11 cellular contexts compared by ENCODE assay signal in genomic region chr18:26771524-26771923, GRCh38.
DNase-seq lines count a peak whose midpoint lies in the region; ATAC-seq lines count a peak whose summit lies in the region.
"Had no signal": no experiment of that assay in that cellular context is flagged by ENCODE, and none has a peak within 500 bp of the region (broad histone marks: within the 10 kb centered on the region; RNA-seq: fewer than 3 reads in every experiment).

No MANE protein-coding gene starts in this region.

- DNase-seq in COLO829 (ENCODE audit: low spot score): peak; percentile 18
- DNase-seq in adipocyte (ENCODE audit: low read depth): peak; percentile 1
- DNase-seq in left colon: no peak
- DNase-seq in stimulated activated naive CD4-positive, alpha-beta T cell (lab: John Stamatoyannopoulos, UW): no peak
- DNase-seq in ureter (ENCODE audit: low spot score): no peak
- DNase-seq: cerebellar nuclear complex, HFFc6, NCI-H1694 treated with DMSO at 0.1 percent for 48 hours had no signal

- H3K9me3 ChIP-seq in adipocyte (ENCODE audit: control insufficient read depth, low read length): peaks cover 6% of the 10 kb centered on the region

- H3K36me3 ChIP-seq in adipocyte (ENCODE audit: control insufficient read depth, insufficient read depth, low read length, severe bottlenecking): no peaks in the 10 kb centered on the region

- no peak overlapping the region for H3K9ac ChIP-seq in adipocyte (ENCODE audit: low read length)

- no peak overlapping the region for H3K4me3 ChIP-seq in adipocyte (ENCODE audit: low read length)

- peak; percentile 65 for ATAC-seq in HG02852 (IDR thresholded peaks at IDR 0.05; ENCODE audit: unreplicated experiment)
- peak; percentile 75 for ATAC-seq in left colon
- no peak for ATAC-seq in HG03196 (IDR thresholded peaks at IDR 0.05; ENCODE audit: unreplicated experiment)
- ATAC-seq in HG02610 (IDR thresholded peaks at IDR 0.05; ENCODE audit: unreplicated experiment): no peak

- H3K4me1 ChIP-seq in adipocyte (ENCODE audit: control insufficient read depth, insufficient read depth, low read length): peaks cover 2% of the 10 kb centered on the region

- intact Hi-C loops in left colon (cut with DNase I, micrococcal nuclease): no loop called here

- peaks cover 9% of the 10 kb centered on the region for H3K27me3 ChIP-seq in adipocyte (replicated peaks; ENCODE audit: control insufficient read depth, insufficient read depth, low read length)

Comparison
In these comparisons a context has a peak if more than half of its experiments do, and no peak if none do; other contexts are left out.
1. DNase-seq: peak in COLO829 (single experiment) and adipocyte (single experiment); none in left colon (0 of 2), stimulated activated naive CD4-positive, alpha-beta T cell (0 of 6) and ureter (single experiment).
2. ATAC-seq: peak in HG02852 (single experiment) and left colon (single experiment); none in HG03196 (single experiment) and HG02610 (single experiment).